In genomic region chr10:86498608-86499007, GRCh38 we compare ENCODE assay signal across 19 cellular contexts.
"Had no signal": no experiment of that assay in that cellular context is flagged by ENCODE, and none has a peak within 500 bp of the region (broad histone marks: within the 10 kb centered on the region; RNA-seq: fewer than 3 reads in every experiment).

No MANE protein-coding gene starts in this region.

- H3K4me3 Mint-ChIP-seq: activated CD8-positive, alpha-beta memory T cell treated with anti-CD3 and anti-CD28 coated beads, Interleukin-2, amount 10 ng/mL, durations not matched to agents 7 days and 5 days; dendritic cell treated with granulocyte-macrophage colony-stimulating factor and Interleukin-4, amounts not matched to agents 40 ng/mL and 50 ng/mL, for 4 days; naive thymus-derived CD8-positive, alpha-beta T cell; stimulated activated naive B cell treated with anti-CD40 and anti-IgM and Interleukin-4, amounts not matched to agents 10 μg/mL and 1 μg/mL and 100 μg/mL, for 72 hours had no signal

- H3K4me3 ChIP-seq: heart left ventricle, mucosa of descending colon, prostate gland, skin epidermis, tibial nerve had no signal

- DNase-seq: activated CD8-positive, alpha-beta memory T cell treated with anti-CD3 and anti-CD28 coated beads, Interleukin-2, amount 10 ng/mL, durations not matched to agents 7 days and 5 days; activated gamma-delta T cell treated with Interleukin-2 at 50 U/mL for 16 hours; activated T-cell treated with anti-CD3 and anti-CD28 coated beads, Interleukin-2, amount 50 U/mL, for 48 hours; aorta; effector memory CD4-positive, alpha-beta T cell; heart left ventricle; left cardiac atrium; mucosa of descending colon; naive thymus-derived CD8-positive, alpha-beta T cell; occipital lobe; right cardiac atrium; stimulated activated CD4-positive, alpha-beta T cell treated with anti-CD3 and anti-CD28 coated beads, Interleukin-15, amount 100 ng/mL, for 24 hours; stimulated activated CD4-positive, alpha-beta T cell treated with anti-CD3 and anti-CD28 coated beads, Interleukin-4, amount 100 ng/mL, for 1 hour; stimulated activated naive B cell treated with anti-CD40 and anti-IgM and Interleukin-4, amounts not matched to agents 10 μg/mL and 1 μg/mL and 100 μg/mL, for 72 hours; substantia nigra had no signal

- ATAC-seq: activated CD8-positive, alpha-beta memory T cell treated with anti-CD3 and anti-CD28 coated beads, Interleukin-2, amount 10 ng/mL, durations not matched to agents 7 days and 5 days; heart left ventricle; left cardiac atrium; mucosa of descending colon; naive thymus-derived CD8-positive, alpha-beta T cell; right cardiac atrium; stimulated activated naive B cell treated with anti-CD40 and anti-IgM and Interleukin-4, amounts not matched to agents 10 μg/mL and 1 μg/mL and 100 μg/mL, for 72 hours had no signal

- H3K27ac ChIP-seq: heart left ventricle, prostate gland, skin epidermis, tibial nerve had no signal

- H3K9me3 Mint-ChIP-seq: dendritic cell treated with granulocyte-macrophage colony-stimulating factor and Interleukin-4, amounts not matched to agents 40 ng/mL and 50 ng/mL, for 4 days; naive thymus-derived CD8-positive, alpha-beta T cell; stimulated activated naive B cell treated with anti-CD40 and anti-IgM and Interleukin-4, amounts not matched to agents 10 μg/mL and 1 μg/mL and 100 μg/mL, for 72 hours had no signal

- H3K27ac Mint-ChIP-seq: activated CD8-positive, alpha-beta memory T cell treated with anti-CD3 and anti-CD28 coated beads, Interleukin-2, amount 10 ng/mL, durations not matched to agents 7 days and 5 days; dendritic cell treated with granulocyte-macrophage colony-stimulating factor and Interleukin-4, amounts not matched to agents 40 ng/mL and 50 ng/mL, for 4 days had no signal

- H3K27me3 ChIP-seq: heart left ventricle, tibial nerve had no signal

- H3K27me3 Mint-ChIP-seq: activated CD8-positive, alpha-beta memory T cell treated with anti-CD3 and anti-CD28 coated beads, Interleukin-2, amount 10 ng/mL, durations not matched to agents 7 days and 5 days; dendritic cell treated with granulocyte-macrophage colony-stimulating factor and Interleukin-4, amounts not matched to agents 40 ng/mL and 50 ng/mL, for 4 days; naive thymus-derived CD8-positive, alpha-beta T cell; stimulated activated naive B cell treated with anti-CD40 and anti-IgM and Interleukin-4, amounts not matched to agents 10 μg/mL and 1 μg/mL and 100 μg/mL, for 72 hours had no signal

- H3K4me1 ChIP-seq: prostate gland had no signal

- H3K9me3 ChIP-seq: heart left ventricle, mucosa of descending colon, prostate gland, tibial nerve had no signal
